8 cellular contexts compared by ENCODE assay signal in the genomic region with DNA sequence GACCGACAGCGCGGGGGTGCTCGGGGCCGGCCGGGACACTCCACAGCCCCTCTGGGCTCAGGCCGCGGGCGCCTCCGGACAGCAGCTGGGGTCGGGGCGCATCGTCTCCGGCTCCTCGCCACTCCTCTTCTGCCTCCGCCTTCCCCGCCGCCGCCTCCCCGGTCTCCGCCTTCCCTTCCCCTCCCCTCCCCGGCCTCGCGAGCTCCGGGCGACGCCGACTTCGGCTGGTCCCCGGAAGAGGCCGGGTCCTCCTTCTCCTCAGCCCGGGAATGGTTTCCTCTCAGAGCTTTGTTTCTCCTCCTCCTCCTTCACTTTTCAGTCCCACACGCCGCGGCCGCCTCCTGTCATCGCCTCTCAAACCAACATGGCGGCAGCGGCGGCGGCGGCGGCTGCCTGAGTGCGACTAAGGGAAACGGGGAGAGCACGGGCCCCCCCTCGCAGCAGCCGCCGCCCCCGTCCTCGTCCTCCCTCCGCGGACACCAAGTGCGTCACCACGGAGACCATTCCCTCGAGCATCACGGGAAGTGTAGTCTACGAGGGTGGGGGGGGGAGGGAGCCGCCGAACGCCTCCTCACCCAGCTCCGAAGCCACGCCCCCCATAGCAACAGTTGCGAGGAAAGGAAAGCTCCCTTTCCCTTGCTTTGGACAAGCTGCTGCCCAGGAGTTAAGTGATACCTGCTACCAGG. TPM values are rescaled to one million over a fixed set of nuclear protein-coding genes. Genes with fewer than 3 reads are reported as not detected.
DNase-seq lines count a peak whose midpoint lies in the region; TF ChIP-seq lines count a peak whose summit lies in the region.

A gene with protein sequence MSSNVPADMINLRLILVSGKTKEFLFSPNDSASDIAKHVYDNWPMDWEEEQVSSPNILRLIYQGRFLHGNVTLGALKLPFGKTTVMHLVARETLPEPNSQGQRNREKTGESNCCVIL (minus strand): TSS at position 405 of the 686 bp plus-strand sequence. CDS start 1,079 bp downstream, outside the sequence.

- POLR2A ChIA-PET in HEK293T (lab: Yijun Ruan, JAX): interaction anchor here (1.2 to 3.0 kb wide), 2 partner anchors 12 to 73 kb away, joined by 3 to 16 read pairs; no protein-coding TSS in a partner anchor

- peak within 1 kb of the TSS; percentile 97 for H3K27ac Mint-ChIP-seq in neural progenitor cell

- peaks cover 24% of the 10 kb centered on the region for H3K4me1 ChIP-seq in SJSA1 (replicated peaks)
- H3K4me1 ChIP-seq in neural progenitor cell: peaks cover 19% of the 10 kb centered on the region
- H3K4me1 ChIP-seq in stomach smooth muscle (ENCODE audit: control insufficient read depth, insufficient read depth, low read length): peaks cover 7% of the 10 kb centered on the region

- H2AFZ ChIP-seq in neural progenitor cell (replicated peaks): peak within 1 kb of the TSS; percentile 74

- H3K36me3 Mint-ChIP-seq in neural progenitor cell: no peaks in the 10 kb centered on the region

- no peaks in the 10 kb centered on the region; the same call in 1 of the 2 replicates for H3K36me3 ChIP-seq in SJSA1
- H3K36me3 ChIP-seq in neural progenitor cell: no peaks in the 10 kb centered on the region
- no peaks in the 10 kb centered on the region for H3K36me3 ChIP-seq in stomach smooth muscle (ENCODE audit: control insufficient read depth in 2 of 2, insufficient read depth in 2 of 2, low read length in 2 of 2)

- peaks cover 12% of the 10 kb centered on the region for H4K20me1 ChIP-seq in neural progenitor cell (ENCODE audit: low read depth)

- H3K27me3 Mint-ChIP-seq in neural progenitor cell (ENCODE audit: insufficient read depth, low read depth): no peaks in the 10 kb centered on the region

- H3K4me3 ChIP-seq in SJSA1: peak within 1 kb of the TSS; percentile 72
- peak within 1 kb of the TSS; percentile 80 for H3K4me3 ChIP-seq in neural progenitor cell
- H3K4me3 ChIP-seq in stomach smooth muscle (ENCODE audit: low read length in 2 of 2): peak within 1 kb of the TSS; percentile 94 to 96

- DNase-seq in GM03348 (ENCODE audit: low spot score) (peak; percentile 98), HEK293T (ENCODE audit: extremely low spot score) (peak; percentile 95), MV-4-11 (lab: John Stamatoyannopoulos, UW) (peak; percentile 88), SJSA1 (ENCODE audit: low read depth in 1 of 2, low spot score in 2 of 2) (peak; percentile 93 to 95), foreskin melanocyte (peak; percentile 95), neural progenitor cell (ENCODE audit: low spot score) (peak; percentile 99)
- peak; percentile 80 to 92 (median 87) for DNase-seq in activated naive CD4-positive, alpha-beta T cell (lab: John Stamatoyannopoulos, UW)

- H3K9me3 Mint-ChIP-seq in neural progenitor cell: no peaks in the 10 kb centered on the region

- H3K9ac ChIP-seq in neural progenitor cell (peak within 1 kb of the TSS; percentile 56), stomach smooth muscle (ENCODE audit: low read length in 2 of 2) (peak within 1 kb of the TSS; percentile 85 to 93)

- peak within 1 kb of the TSS; percentile 96 for H3K4me3 Mint-ChIP-seq in neural progenitor cell

- H3K27ac ChIP-seq in SJSA1 (peak within 1 kb of the TSS; percentile 92), neural progenitor cell (peak within 1 kb of the TSS; percentile 88), stomach smooth muscle (ENCODE audit: low read length) (peak within 1 kb of the TSS; percentile 93)

- no peaks in the 10 kb centered on the region for H3K27me3 ChIP-seq in SJSA1 (replicated peaks)
- no peaks in the 10 kb centered on the region for H3K27me3 ChIP-seq in neural progenitor cell
- H3K27me3 ChIP-seq in stomach smooth muscle (ENCODE audit: control insufficient read depth in 1 of 2, insufficient read depth in 2 of 2, low read length in 2 of 2): no peaks in the 10 kb centered on the region

- peaks cover 12% of the 10 kb centered on the region for H3F3A ChIP-seq in neural progenitor cell (ENCODE audit: low read depth)

- H3K9me3 ChIP-seq in SJSA1 (replicated peaks) (no peaks in the 10 kb centered on the region), neural progenitor cell (ENCODE audit: low read depth) (no peaks in the 10 kb centered on the region), stomach smooth muscle (ENCODE audit: control insufficient read depth in 2 of 2, low read length in 2 of 2) (no peaks in the 10 kb centered on the region)

- TF ChIP-seq CTCF in neural progenitor cell (IDR thresholded peaks at IDR 0.05): no peak

- H3K4me2 ChIP-seq in neural progenitor cell: peak within 1 kb of the TSS; percentile 85

- H3K79me2 ChIP-seq in neural progenitor cell (ENCODE audit: low read depth): peaks cover 43% of the 10 kb centered on the region

- CTCF ChIA-PET in HEK293T (lab: Yijun Ruan, JAX): interaction anchor here (2.1 kb wide), 1 partner anchor 74 kb away, joined by 9 read pairs; no protein-coding TSS in a partner anchor

- H3K4me1 Mint-ChIP-seq in neural progenitor cell: peaks cover 32% of the 10 kb centered on the region

TF ChIP-seq in HEK293T, 16 proteins besides CTCF, POLR2A, EP300 and RAD21:
- TF ChIP-seq FOXM1 (IDR thresholded peaks at IDR 0.05; ENCODE audit: borderline replicate concordance) (peak; percentile 96), FOXK2 (IDR thresholded peaks at IDR 0.05) (no peak)

RNA-seq across cellular contexts. Expression of the gene that starts here (rescaled TPM):
- total RNA-seq in SJSA1 (2014; rRNA removed; shearing (Covaris generic)): 14.5 and 19.7 TPM in 2 replicates
- total RNA-seq in neural progenitor cell (ENCODE audit: low replicate concordance): 16.9 and 20.0 TPM in 2 replicates

Comparison
In these comparisons a context has a peak if more than half of its experiments do, and no peak if none do; other contexts are left out.
1. Peak in every context shown above with its lines: DNase-seq, H3K4me3 ChIP-seq and H3K27ac ChIP-seq.